8 cellular contexts compared by ENCODE assay signal in genomic region chr2:239400000-239400831, GRCh38. TPM values are rescaled to one million over a fixed set of nuclear protein-coding genes. Genes with fewer than 3 reads are reported as not detected.
DNase-seq lines count a peak whose midpoint lies in the region; ATAC-seq, FAIRE-seq and TF ChIP-seq lines count a peak whose summit lies in the region.

No MANE protein-coding gene starts in this region.

- FAIRE-seq in H54 (lab: Jason Lieb, UNC), result no peak

- H3K27ac Mint-ChIP-seq in CD4-positive, alpha-beta T cell, result peak overlapping the region; percentile 99

- no peak for ATAC-seq in CD4-positive, alpha-beta T cell (ENCODE audit: poor library complexity)
- ATAC-seq in GM21526 (IDR thresholded peaks at IDR 0.05; ENCODE audit: low FRiP score, unreplicated experiment), result no peak
- no peak for ATAC-seq in GM19467 (IDR thresholded peaks at IDR 0.05; ENCODE audit: unreplicated experiment)

- peak in 3 of 10 experiments; percentile 9 to 37 (median 18) for DNase-seq in CD4-positive, alpha-beta T cell
- DNase-seq in H54 (ENCODE audit: insufficient read length, low spot score) (peak; percentile 26), SW480 (ENCODE audit: low spot score) (peak; percentile 15), epithelial cell of prostate (ENCODE audit: low read depth, low spot score) (no peak), NCI-H2171 treated with DMSO at 0.1 percent for 48 hours (lab: John Stamatoyannopoulos, UW) (no peak)

- intact Hi-C loops in CD4-positive, alpha-beta T cell (cut with DNase I, micrococcal nuclease), result loop anchor here in 1 of 2 experiments (2.0 to 10.0 kb wide), 5 partner anchors 73 to 1165 kb away; partner anchors contain the start of genes COPS9, DUSP28 and RNPEPL1

- peaks cover 15% of the 10 kb centered on the region for H3K36me3 Mint-ChIP-seq in CD4-positive, alpha-beta T cell (ENCODE audit: low read depth)

- H3K4me1 Mint-ChIP-seq in CD4-positive, alpha-beta T cell (ENCODE audit: low read depth), result peaks cover 55% of the 10 kb centered on the region

- CTCF ChIA-PET in CD4-positive, alpha-beta T cell (lab: Charles Lee), result interaction anchor here (4.2 kb wide), 1 partner anchor 133 kb away, joined by 41 read pairs; no protein-coding TSS in a partner anchor

- TF ChIP-seq CTCF in CD4-positive, alpha-beta T cell (IDR thresholded peaks at IDR 0.05), result no peak
- TF ChIP-seq CTCF in neutrophil (IDR thresholded peaks at IDR 0.05), result no peak

- TF ChIP-seq POLR2A in H54 (IDR thresholded peaks at IDR 0.05; ENCODE audit: low read depth, low read length), result no peak

- peak overlapping the region; percentile 89 for H3K4me3 Mint-ChIP-seq in CD4-positive, alpha-beta T cell

- no peaks in the 10 kb centered on the region for H3K9me3 ChIP-seq in CD4-positive, alpha-beta T cell (ENCODE audit: control insufficient read depth, low read length)
- no peaks in the 10 kb centered on the region for H3K9me3 ChIP-seq in neutrophil

- H3K27ac ChIP-seq in CD4-positive, alpha-beta T cell (ENCODE audit: low read depth, low read length), result no peak overlapping the region
- H3K27ac ChIP-seq in epithelial cell of prostate, result peak overlapping the region; percentile 90
- H3K27ac ChIP-seq in neutrophil, result peak overlapping the region; percentile 84

- no peaks in the 10 kb centered on the region for H3K36me3 ChIP-seq in neutrophil

- POLR2A ChIA-PET in CD4-positive, alpha-beta T cell (lab: Charles Lee), result interaction anchor here (0.8 to 4.4 kb wide), 15 partner anchors 11 to 257 kb away, joined by 3 to 64 read pairs (median 7); no protein-coding TSS in a partner anchor

- no peaks in the 10 kb centered on the region for H3K27me3 ChIP-seq in CD4-positive, alpha-beta T cell (ENCODE audit: control insufficient read depth, insufficient read depth, low read length)
- no peaks in the 10 kb centered on the region for H3K27me3 ChIP-seq in neutrophil

- H3K27me3 Mint-ChIP-seq in CD4-positive, alpha-beta T cell, result no peaks in the 10 kb centered on the region

- peak overlapping the region; percentile 59 to 62 for H3K4me3 ChIP-seq in neutrophil (ENCODE audit: low read depth in 1 of 2, low read length in 1 of 2)

- peaks cover 21 to 28% of the 10 kb centered on the region in 2 experiments for H3K4me1 ChIP-seq in neutrophil (ENCODE audit: control insufficient read depth in 1 of 2, insufficient read depth in 1 of 2, low read depth in 1 of 2, low read length in 1 of 2)

- no peaks in the 10 kb centered on the region for H3K9me3 Mint-ChIP-seq in CD4-positive, alpha-beta T cell

RNA-seq across cellular contexts. Expression of gene HDAC4, which starts 0.6 kb away (rescaled TPM):
- total RNA-seq in CD4-positive, alpha-beta T cell, result 10 to 100 TPM; 45.3 to 49.2 TPM

Comparison
In these comparisons a context has a peak if more than half of its experiments do, and no peak if none do; other contexts are left out.
1. DNase-seq: peak in H54 (single experiment) and SW480 (single experiment); none in epithelial cell of prostate (single experiment) and NCI-H2171 treated with DMSO at 0.1 percent for 48 hours (single experiment).